ENCODE assay signal across 32 cellular contexts in the genomic region with DNA sequence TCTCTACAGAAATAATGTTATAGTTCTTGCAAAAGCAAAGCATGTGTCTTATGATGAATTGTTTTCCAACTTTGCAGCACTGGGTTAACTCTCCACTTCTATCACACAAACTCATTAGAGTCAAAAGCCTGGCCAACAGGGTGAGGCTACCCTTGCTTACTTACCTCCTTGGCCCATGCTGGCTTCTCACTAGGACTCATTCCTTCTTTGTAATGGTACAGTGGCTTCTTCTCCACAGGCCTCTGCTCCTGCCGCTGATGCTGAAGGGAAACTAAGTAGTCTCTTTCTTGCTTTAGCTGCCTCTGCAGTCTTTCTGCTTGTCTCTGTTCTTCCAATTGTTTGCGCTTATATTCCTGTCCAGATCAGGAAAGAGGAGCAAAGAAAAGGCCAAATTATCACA.
"Had no signal": no experiment of that assay in that cellular context is flagged by ENCODE, and none has a peak within 500 bp of the region (broad histone marks: within the 10 kb centered on the region; RNA-seq: fewer than 3 reads in every experiment).

No MANE protein-coding gene starts in this region.

- ATAC-seq: activated T-cell treated with anti-CD3 and anti-CD28 coated beads, Interleukin-2, amount 50 U/mL, for 4 hours; activated T-cell treated with anti-CD3 and anti-CD28 coated beads, Interleukin-2, amount 50 U/mL, for 72 hours; body of pancreas; T-cell had no signal

- H3K4me1 Mint-ChIP-seq: activated B cell treated with CpG ODN at 0.5 μM for 24 hours; activated naive CD4-positive, alpha-beta T cell treated with anti-CD3 and anti-CD28 coated beads, Interleukin-2, amount 50 U/mL, for 24 hours had no signal

- H3K4me3 ChIP-seq: adrenal gland, body of pancreas, breast epithelium had no signal

- H3K36me3 ChIP-seq: adrenal gland, breast epithelium had no signal

- H3K4me3 Mint-ChIP-seq: activated B cell treated with CpG ODN at 0.5 μM for 24 hours; activated CD4-positive, alpha-beta memory T cell treated with anti-CD3 and anti-CD28 coated beads, Interleukin-2, amount 10 ng/mL, durations not matched to agents 7 days and 5 days; activated CD4-positive, alpha-beta T cell treated with anti-CD3 and anti-CD28 coated beads, Interleukin-2, amount 10 ng/mL, durations not matched to agents 24 days and 14 days; activated naive CD4-positive, alpha-beta T cell treated with anti-CD3 and anti-CD28 coated beads, Interleukin-2, amount 10 ng/mL, durations not matched to agents 7 days and 5 days; activated naive CD4-positive, alpha-beta T cell treated with anti-CD3 and anti-CD28 coated beads, Interleukin-2, amount 50 U/mL, for 24 hours; activated naive CD8-positive, alpha-beta T cell; activated T-cell treated with anti-CD3 and anti-CD28 coated beads, Interleukin-2, amount 50 U/mL, for 4 hours; activated T-cell treated with anti-CD3 and anti-CD28 coated beads, Interleukin-2, amount 50 U/mL, for 72 hours; activated T-helper 1 cell treated with anti-CD3 and anti-CD28 coated beads, Interleukin-12 subunit alpha, Interleukin-12 subunit beta, Interleukin-2, Interleukin-4 antibody, amounts not matched to agents 30 ng/mL and 10 ng/mL and 1 ng/mL, durations not matched to agents 14 hours and 24 hours and 36 hours; T-cell; T-helper 2 cell treated with Interferon-gamma antibody and Interleukin-4, amounts not matched to agents 5 μg/mL and 100 μg/mL, for 36 hours had no signal

- H3K9me3 ChIP-seq: adrenal gland, body of pancreas, breast epithelium had no signal

- H3K27ac Mint-ChIP-seq: activated B cell treated with CpG ODN at 0.5 μM for 24 hours; activated CD4-positive, alpha-beta memory T cell treated with anti-CD3 and anti-CD28 coated beads, Interleukin-2, amount 10 ng/mL, durations not matched to agents 7 days and 5 days; activated CD4-positive, alpha-beta T cell treated with anti-CD3 and anti-CD28 coated beads, Interleukin-2, amount 10 ng/mL, durations not matched to agents 24 days and 14 days; activated naive CD4-positive, alpha-beta T cell treated with anti-CD3 and anti-CD28 coated beads, Interleukin-2, amount 10 ng/mL, durations not matched to agents 7 days and 5 days; activated naive CD4-positive, alpha-beta T cell treated with anti-CD3 and anti-CD28 coated beads, Interleukin-2, amount 50 U/mL, for 24 hours; activated naive CD8-positive, alpha-beta T cell; activated T-cell treated with anti-CD3 and anti-CD28 coated beads, Interleukin-2, amount 50 U/mL, for 72 hours; activated T-helper 1 cell treated with anti-CD3 and anti-CD28 coated beads, Interleukin-12 subunit alpha, Interleukin-12 subunit beta, Interleukin-2, Interleukin-4 antibody, amounts not matched to agents 30 ng/mL and 10 ng/mL and 1 ng/mL, durations not matched to agents 14 hours and 24 hours and 36 hours; activated T-helper 2 cell treated with anti-CD3 and anti-CD28 coated beads, Interferon-gamma antibody, Interleukin-2, Interleukin-4, amounts not matched to agents 10 μg/mL and 5 μg/mL and 100 μg/mL, durations not matched to agents 14 hours and 24 hours and 36 hours; T-cell; T-helper 2 cell treated with Interferon-gamma antibody and Interleukin-4, amounts not matched to agents 5 μg/mL and 100 μg/mL, for 36 hours had no signal

- H3K27me3 Mint-ChIP-seq: activated B cell treated with CpG ODN at 0.5 μM for 24 hours; activated CD4-positive, alpha-beta memory T cell treated with anti-CD3 and anti-CD28 coated beads, Interleukin-2, amount 10 ng/mL, durations not matched to agents 7 days and 5 days; activated CD4-positive, alpha-beta T cell treated with anti-CD3 and anti-CD28 coated beads, Interleukin-2, amount 10 ng/mL, durations not matched to agents 24 days and 14 days; activated naive CD4-positive, alpha-beta T cell treated with anti-CD3 and anti-CD28 coated beads, Interleukin-2, amount 10 ng/mL, durations not matched to agents 7 days and 5 days; activated naive CD4-positive, alpha-beta T cell treated with anti-CD3 and anti-CD28 coated beads, Interleukin-2, amount 50 U/mL, for 24 hours; activated naive CD8-positive, alpha-beta T cell; T-cell had no signal

- H3K27ac ChIP-seq: adrenal gland, body of pancreas, brain microvascular endothelial cell, breast epithelium, VCaP had no signal

- H3K4me1 ChIP-seq: adrenal gland, breast epithelium had no signal

- DNase-seq: activated B cell treated with CpG ODN at 0.5 μM for 24 hours; activated CD4-positive, alpha-beta memory T cell treated with anti-CD3 and anti-CD28 coated beads, Interleukin-2, amount 10 ng/mL, durations not matched to agents 7 days and 5 days; activated CD4-positive, alpha-beta T cell treated with anti-CD3 and anti-CD28 coated beads for 4 hours; activated CD4-positive, alpha-beta T cell treated with anti-CD3 and anti-CD28 coated beads, Interleukin-2, amount 10 ng/mL, durations not matched to agents 24 days and 14 days; activated CD4-positive, alpha-beta T cell treated with anti-CD3 and anti-CD28 coated beads, Interleukin-2, amount 50 U/mL, for 1 hour; activated CD4-positive, alpha-beta T cell treated with anti-CD3 and anti-CD28 coated beads, Interleukin-2, amount 50 U/mL, for 4 hours; activated CD4-positive, CD25-positive, alpha-beta regulatory T cell treated with anti-CD3 and anti-CD28 coated beads, Interleukin-2, amount 50 U/mL, for 72 hours; activated CD8-positive, alpha-beta memory T cell treated with anti-CD3 and anti-CD28 coated beads, Interleukin-2, amount 50 U/mL, for 4 hours; activated effector memory CD4-positive, alpha-beta T cell treated with Interleukin-2 at 50 U/mL for 16 hours; activated gamma-delta T cell; activated naive CD4-positive, alpha-beta T cell treated with anti-CD3 and anti-CD28 coated beads, Interleukin-2, amount 10 ng/mL, durations not matched to agents 7 days and 5 days; activated naive CD4-positive, alpha-beta T cell treated with Interleukin-2 at 50 U/mL for 16 hours; activated T-cell treated with anti-CD3 and anti-CD28 coated beads for 4 hours; activated T-cell treated with anti-CD3 and anti-CD28 coated beads, Interleukin-2, amount 50 U/mL, for 1 hour; activated T-cell treated with anti-CD3 and anti-CD28 coated beads, Interleukin-2, amount 50 U/mL, for 4 hours; activated T-cell treated with anti-CD3 and anti-CD28 coated beads, Interleukin-2, amount 50 U/mL, for 72 hours; adrenal gland; amniotic stem cell; aorta; body of pancreas; brain microvascular endothelial cell; central memory CD4-positive, alpha-beta T cell; T-cell; T-helper 2 cell; T-helper 9 cell had no signal

- H3K9me3 Mint-ChIP-seq: activated B cell treated with CpG ODN at 0.5 μM for 24 hours; activated CD4-positive, alpha-beta memory T cell treated with anti-CD3 and anti-CD28 coated beads, Interleukin-2, amount 10 ng/mL, durations not matched to agents 7 days and 5 days; activated CD4-positive, alpha-beta T cell treated with anti-CD3 and anti-CD28 coated beads, Interleukin-2, amount 10 ng/mL, durations not matched to agents 24 days and 14 days; activated naive CD4-positive, alpha-beta T cell treated with anti-CD3 and anti-CD28 coated beads, Interleukin-2, amount 10 ng/mL, durations not matched to agents 7 days and 5 days; activated naive CD4-positive, alpha-beta T cell treated with anti-CD3 and anti-CD28 coated beads, Interleukin-2, amount 50 U/mL, for 24 hours; activated T-cell treated with anti-CD3 and anti-CD28 coated beads, Interleukin-2, amount 50 U/mL, for 4 hours; activated T-cell treated with anti-CD3 and anti-CD28 coated beads, Interleukin-2, amount 50 U/mL, for 72 hours; activated T-helper 1 cell treated with anti-CD3 and anti-CD28 coated beads, Interleukin-12 subunit alpha, Interleukin-12 subunit beta, Interleukin-2, Interleukin-4 antibody, amounts not matched to agents 30 ng/mL and 10 ng/mL and 1 ng/mL, durations not matched to agents 14 hours and 24 hours and 36 hours; activated T-helper 2 cell treated with anti-CD3 and anti-CD28 coated beads, Interferon-gamma antibody, Interleukin-2, Interleukin-4, amounts not matched to agents 10 μg/mL and 5 μg/mL and 100 μg/mL, durations not matched to agents 14 hours and 24 hours and 36 hours; T-cell; T-helper 2 cell treated with Interferon-gamma antibody and Interleukin-4, amounts not matched to agents 5 μg/mL and 100 μg/mL, for 36 hours had no signal

- H3K27me3 ChIP-seq: adrenal gland, body of pancreas, brain microvascular endothelial cell, breast epithelium had no signal
